ENCODE assay signal across 18 cellular contexts in genomic region chr5:135708481-135708880, GRCh38.
DNase-seq lines count a peak whose midpoint lies in the region; ATAC-seq and TF ChIP-seq lines count a peak whose summit lies in the region.
"Had no signal": no experiment of that assay in that cellular context is flagged by ENCODE, and none has a peak within 500 bp of the region (broad histone marks: within the 10 kb centered on the region; RNA-seq: fewer than 3 reads in every experiment).

No MANE protein-coding gene starts in this region.

- POLR2A ChIA-PET in A673 (lab: Charles Lee; ENCODE audit: low non-redundant PET): no interaction called here

- no peak overlapping the region for H2BK5ac ChIP-seq in trophoblast cell (ENCODE audit: low read depth, low read length, poor library complexity)

- H3K4me1 Mint-ChIP-seq in endodermal cell (peaks cover 19% of the 10 kb centered on the region), nephron (peaks cover 58% of the 10 kb centered on the region)
- no peaks in the 10 kb centered on the region for H3K4me1 Mint-ChIP-seq in effector memory CD8-positive, alpha-beta T cell (ENCODE audit: low read depth in 2 of 2)
- H3K4me1 Mint-ChIP-seq: CD4-positive, alpha-beta memory T cell had no signal

- peaks cover 14% of the 10 kb centered on the region for H3K79me1 ChIP-seq in trophoblast cell (ENCODE audit: low read length)

- no peak for ATAC-seq in effector memory CD8-positive, alpha-beta T cell (replicated peaks)
- no peak for ATAC-seq in HG03175 (IDR thresholded peaks at IDR 0.05; ENCODE audit: unreplicated experiment)
- ATAC-seq: A549 had no signal

- BruUV-seq in A673 (replicated peaks; lab: Mats Ljungman, UMichigan): no TSS peak

- H3K4me3 Mint-ChIP-seq in endodermal cell: no peak overlapping the region
- H3K4me3 Mint-ChIP-seq in nephron: no peak overlapping the region
- H3K4me3 Mint-ChIP-seq in effector memory CD8-positive, alpha-beta T cell: no peak overlapping the region
- H3K4me3 Mint-ChIP-seq: CD4-positive, alpha-beta memory T cell had no signal

- no peak overlapping the region for H3K23ac ChIP-seq in trophoblast cell (ENCODE audit: low read length)

- H4K12ac ChIP-seq in trophoblast cell (ENCODE audit: low read depth, low read length): no peak overlapping the region

- no peak overlapping the region for H3K9ac ChIP-seq in endodermal cell (ENCODE audit: extremely low read depth, low read length, poor library complexity, severe bottlenecking)
- H3K9ac ChIP-seq in trophoblast cell (ENCODE audit: low read length): no peak overlapping the region

- TF ChIP-seq CTCF in A673 (conservative IDR thresholded peaks at IDR 0.05; ENCODE audit: low read depth, low read length): no peak
- TF ChIP-seq CTCF in endodermal cell (conservative IDR thresholded peaks at IDR 0.05): no peak
- TF ChIP-seq CTCF in nephron (IDR thresholded peaks at IDR 0.05; ENCODE audit: unreplicated experiment in 3 of 3): no peak

- H3K27ac ChIP-seq in A673 (ENCODE audit: low read depth, low read length, poor library complexity, severe bottlenecking): peak overlapping the region; percentile 84
- no peak overlapping the region for H3K27ac ChIP-seq in endodermal cell (ENCODE audit: low read depth, low read length)
- H3K27ac ChIP-seq in trophoblast cell (ENCODE audit: low read depth, low read length): no peak overlapping the region
- no peak overlapping the region for H3K27ac ChIP-seq in substantia nigra (ENCODE audit: low read depth, low read length, poor library complexity, severe bottlenecking)
- H3K27ac ChIP-seq: A549 had no signal

- H3K4me1 ChIP-seq in A673 (ENCODE audit: insufficient read depth, low read length, poor library complexity, severe bottlenecking) (peaks cover 33% of the 10 kb centered on the region), endodermal cell (ENCODE audit: control insufficient read depth, insufficient read depth, low read length) (peaks cover 9% of the 10 kb centered on the region), trophoblast cell (ENCODE audit: control insufficient read depth in 1 of 2, insufficient read depth in 2 of 2, low read length in 2 of 2) (peaks cover 9 to 25% of the 10 kb centered on the region in 2 experiments)
- H3K4me1 ChIP-seq: A549 had no signal

- no peak overlapping the region for H4K8ac ChIP-seq in trophoblast cell (ENCODE audit: low read depth, low read length)

- no peaks in the 10 kb centered on the region for H3K36me3 Mint-ChIP-seq in endodermal cell (ENCODE audit: low read depth)
- H3K36me3 Mint-ChIP-seq in nephron (ENCODE audit: low read depth): no peaks in the 10 kb centered on the region
- H3K36me3 Mint-ChIP-seq in effector memory CD8-positive, alpha-beta T cell (ENCODE audit: insufficient read depth): no peaks in the 10 kb centered on the region
- H3K36me3 Mint-ChIP-seq: CD4-positive, alpha-beta memory T cell had no signal

- H4K91ac ChIP-seq in trophoblast cell (ENCODE audit: low read depth, low read length): peak overlapping the region; percentile 77

- H3K36me3 ChIP-seq in A673 (ENCODE audit: insufficient read depth, low read length, poor library complexity, severe bottlenecking): no peaks in the 10 kb centered on the region
- no peaks in the 10 kb centered on the region for H3K36me3 ChIP-seq in endodermal cell (ENCODE audit: control insufficient read depth, insufficient read depth, low read length)
- H3K36me3 ChIP-seq in trophoblast cell (ENCODE audit: control insufficient read depth in 1 of 2, insufficient read depth in 2 of 2, low read length in 2 of 2): no peaks in the 10 kb centered on the region

- H2BK120ac ChIP-seq in trophoblast cell (ENCODE audit: insufficient read depth, low read length, poor library complexity): peak overlapping the region; percentile 52

- no peak overlapping the region for H2AK5ac ChIP-seq in trophoblast cell (ENCODE audit: low read length)

- 91 to 100% methylated on average over 2 to 3 of the region's 3 CpGs for WGBS in endodermal cell (ENCODE audit: insufficient coverage in 1 of 2, insufficient read length in 1 of 2), 2 experiments
- WGBS in trophoblast cell (ENCODE audit: extremely low coverage, insufficient coverage, insufficient read length): no CpG with 5 or more reads among the region's 3 CpGs

- H3K9me3 Mint-ChIP-seq in endodermal cell: no peaks in the 10 kb centered on the region
- no peaks in the 10 kb centered on the region for H3K9me3 Mint-ChIP-seq in nephron
- no peaks in the 10 kb centered on the region for H3K9me3 Mint-ChIP-seq in effector memory CD8-positive, alpha-beta T cell

- no peak overlapping the region for H3K4me2 ChIP-seq in trophoblast cell (ENCODE audit: low read length)
- H3K4me2 ChIP-seq: A549 had no signal

- CTCF ChIA-PET in A673 (lab: Charles Lee): interaction anchor here (0.6 kb wide), 1 partner anchor 153 kb away, joined by 7 read pairs; no protein-coding TSS in a partner anchor

- no peak overlapping the region for H3K18ac ChIP-seq in trophoblast cell (ENCODE audit: low read length)

- peaks cover 22% of the 10 kb centered on the region for H3K27me3 Mint-ChIP-seq in endodermal cell (ENCODE audit: insufficient read depth)
- peaks cover 17% of the 10 kb centered on the region for H3K27me3 Mint-ChIP-seq in nephron (ENCODE audit: low read depth)
- peaks cover 5 to 29% of the 10 kb centered on the region in 2 donors for H3K27me3 Mint-ChIP-seq in effector memory CD8-positive, alpha-beta T cell

- peak overlapping the region; percentile 72 for H2BK12ac ChIP-seq in trophoblast cell (ENCODE audit: low read length)

- intact Hi-C loops in A673 (cut with micrococcal nuclease; ENCODE audit: unreplicated experiment): no loop called here

- H3K4me3 ChIP-seq in A673 (ENCODE audit: low read depth, low read length, poor library complexity, severe bottlenecking) (no peak overlapping the region), endodermal cell (ENCODE audit: low read length) (no peak overlapping the region), trophoblast cell (ENCODE audit: low read depth, low read length) (no peak overlapping the region)
- H3K4me3 ChIP-seq: A549 had no signal

- DNase-seq in A673 (ENCODE audit: low spot score) (no peak), endodermal cell (peak; percentile 15), trophoblast cell (no peak), SW 1271 (lab: John Stamatoyannopoulos, UW) (no peak), substantia nigra (lab: John Stamatoyannopoulos, UW) (no peak)
- no peak for DNase-seq in effector memory CD8-positive, alpha-beta T cell
- DNase-seq: 8988T; C1 segment of cervical spinal cord; Calu3; CD4-positive, alpha-beta memory T cell; COR-L47; DMS79 treated with DMSO at 0.1 percent for 48 hours; GF-D8; GOT3; HCEC 1CT had no signal

- H3K27ac Mint-ChIP-seq in endodermal cell (no peak overlapping the region), nephron (peak overlapping the region; percentile 26 to 40 (median 40))
- no peak overlapping the region for H3K27ac Mint-ChIP-seq in effector memory CD8-positive, alpha-beta T cell
- H3K27ac Mint-ChIP-seq: CD4-positive, alpha-beta memory T cell had no signal

- no peak overlapping the region for H3K14ac ChIP-seq in trophoblast cell (ENCODE audit: low read length)

- no peaks in the 10 kb centered on the region for H3K9me3 ChIP-seq in A673 (ENCODE audit: low read depth, low read length, poor library complexity, severe bottlenecking)
- no peaks in the 10 kb centered on the region for H3K9me3 ChIP-seq in endodermal cell (ENCODE audit: control insufficient read depth, low read length)
- no peaks in the 10 kb centered on the region for H3K9me3 ChIP-seq in trophoblast cell (ENCODE audit: insufficient read depth, low read depth, low read length)
- H3K9me3 ChIP-seq: A549 had no signal

- no peak overlapping the region for H3K4ac ChIP-seq in trophoblast cell (ENCODE audit: low read depth, low read length)

- H3K27me3 ChIP-seq in A673 (replicated peaks; ENCODE audit: insufficient read depth, low read depth, low read length, poor library complexity) (no peaks in the 10 kb centered on the region), endodermal cell (ENCODE audit: control insufficient read depth, insufficient read depth, low read length, poor library complexity, severe bottlenecking) (no peaks in the 10 kb centered on the region), trophoblast cell (ENCODE audit: insufficient read depth, low read length) (no peaks in the 10 kb centered on the region)

- no peaks in the 10 kb centered on the region for H3K79me2 ChIP-seq in trophoblast cell (ENCODE audit: control insufficient read depth, insufficient read depth, low read length, poor library complexity)

- no peak overlapping the region for H2AFZ ChIP-seq in trophoblast cell (ENCODE audit: insufficient read depth, low read length, poor library complexity)

Comparison
In these comparisons a context has a peak if more than half of its experiments do, and no peak if none do; other contexts are left out.
1. H3K27ac Mint-ChIP-seq: peak in nephron (3 of 3); none in endodermal cell (single experiment) and effector memory CD8-positive, alpha-beta T cell (0 of 2).